In genomic region chr20:62168890-62169435, GRCh38 we compare ENCODE assay signal across 17 cellular contexts. TPM values are rescaled to one million over a fixed set of nuclear protein-coding genes. Genes with fewer than 3 reads are reported as not detected.
A peak's percentile ranks its signal among the peaks of the same experiment; 100 is the strongest.
DNase-seq lines count a peak whose midpoint lies in the region; ATAC-seq and TF ChIP-seq lines count a peak whose summit lies in the region.
"Had no signal": no experiment of that assay in that cellular context is flagged by ENCODE, and none has a peak within 500 bp of the region (broad histone marks: within the 10 kb centered on the region; RNA-seq: fewer than 3 reads in every experiment).

No MANE protein-coding gene starts in this region.

- H2AFZ ChIP-seq in osteoblast (ENCODE audit: low read length) = no peak overlapping the region
- H2AFZ ChIP-seq: GM23248 had no signal

- no peak overlapping the region for H3K27ac ChIP-seq in left ventricle myocardium inferior (replicated peaks)
- H3K27ac ChIP-seq in osteoblast (ENCODE audit: low read depth, low read length) = no peak overlapping the region
- H3K27ac ChIP-seq: 22Rv1, A549, C4-2B, GM23248 had no signal

- TF ChIP-seq CTCF in left ventricle myocardium inferior (IDR thresholded peaks at IDR 0.05; ENCODE audit: borderline replicate concordance) (no peak), chondrocyte (IDR thresholded peaks at IDR 0.05) (no peak), osteoblast (IDR thresholded peaks at IDR 0.05; ENCODE audit: extremely low read depth, low read depth, low read length) (no peak)

- H3K4me3 ChIP-seq in left ventricle myocardium inferior = no peak overlapping the region
- no peak overlapping the region for H3K4me3 ChIP-seq in osteoblast (ENCODE audit: insufficient read depth, low read length)
- H3K4me3 ChIP-seq: A549, GM23248 had no signal

- H4K20me1 ChIP-seq in osteoblast (ENCODE audit: insufficient read depth, low read length) = no peaks in the 10 kb centered on the region

- peaks cover 13% of the 10 kb centered on the region for H3K36me3 Mint-ChIP-seq in chondrocyte (ENCODE audit: low read depth)

- H3K4me1 Mint-ChIP-seq in chondrocyte (ENCODE audit: low read depth) = no peaks in the 10 kb centered on the region

- no peak for ATAC-seq in Right ventricle myocardium inferior
- ATAC-seq: A549 had no signal

- H3K27me3 ChIP-seq in left ventricle myocardium inferior (ENCODE audit: low read depth) = no peaks in the 10 kb centered on the region
- no peaks in the 10 kb centered on the region for H3K27me3 ChIP-seq in osteoblast (ENCODE audit: insufficient read depth, low read length)

- H3K4me3 Mint-ChIP-seq in chondrocyte (ENCODE audit: unreplicated experiment) = no peak overlapping the region
- H3K4me3 Mint-ChIP-seq: CD4-positive, alpha-beta T cell had no signal

- H3K27me3 Mint-ChIP-seq in chondrocyte (ENCODE audit: low read depth) = no peaks in the 10 kb centered on the region
- H3K27me3 Mint-ChIP-seq: CD4-positive, alpha-beta T cell had no signal

- H3K4me2 ChIP-seq in osteoblast (ENCODE audit: insufficient read depth, low read length) = no peak overlapping the region
- H3K4me2 ChIP-seq: A549 had no signal

- no peaks in the 10 kb centered on the region for H3K9me3 ChIP-seq in left ventricle myocardium inferior (replicated peaks)
- no peaks in the 10 kb centered on the region for H3K9me3 ChIP-seq in osteoblast (ENCODE audit: low read depth, low read length)
- H3K9me3 ChIP-seq: A549, Caco-2 had no signal

- DNase-seq in Right ventricle myocardium inferior (ENCODE audit: missing footprints) (peak; percentile 44), left ventricle myocardium inferior (no peak), chondrocyte (ENCODE audit: low spot score) (peak; percentile 89), osteoblast (ENCODE audit: insufficient read length, low spot score, missing footprints) (peak; percentile 84), RPMI8226 (no peak), nucleus accumbens (lab: John Stamatoyannopoulos, UW) (no peak), HuH-7 (ENCODE audit: low spot score) (no peak)
- DNase-seq: AML-193; Caco-2; CD4-positive, alpha-beta T cell; GM23248; HCEC 1CT had no signal

- H3K27ac Mint-ChIP-seq in chondrocyte (ENCODE audit: unreplicated experiment) = no peak overlapping the region
- H3K27ac Mint-ChIP-seq: CD4-positive, alpha-beta T cell had no signal

- intact Hi-C loops in Right ventricle myocardium inferior (cut with DNase I) (no loop called here), left ventricle myocardium inferior (cut with micrococcal nuclease) (no loop called here)

- H3K36me3 ChIP-seq in left ventricle myocardium inferior (peaks cover 64% of the 10 kb centered on the region), osteoblast (ENCODE audit: insufficient read depth, low read length) (peaks cover 35% of the 10 kb centered on the region)

- no peaks in the 10 kb centered on the region for H3K4me1 ChIP-seq in left ventricle myocardium inferior
- no peaks in the 10 kb centered on the region for H3K4me1 ChIP-seq in osteoblast (ENCODE audit: insufficient read depth, low read length)
- H3K4me1 ChIP-seq: A549, Caco-2 had no signal

- no peaks in the 10 kb centered on the region for H3K79me2 ChIP-seq in osteoblast (ENCODE audit: insufficient read depth, low read length)

- no peaks in the 10 kb centered on the region for H3K9me3 Mint-ChIP-seq in chondrocyte (ENCODE audit: low read depth)
- H3K9me3 Mint-ChIP-seq: CD4-positive, alpha-beta T cell had no signal

RNA-seq across cellular contexts. Expression of gene MTG2, which starts 13.9 kb away (rescaled TPM):
- total RNA-seq in Right ventricle myocardium inferior (21.6 TPM), left ventricle myocardium inferior (25.9 TPM), chondrocyte (22.3 to 28.3 TPM (median 22.6 TPM) in 3 replicates), osteoblast (22.1 and 25.0 TPM in 2 replicates)

RNA-seq across cellular contexts. Expression of gene SS18L1, which starts 25.4 kb away (rescaled TPM):
- 7.8 TPM for total RNA-seq in Right ventricle myocardium inferior
- 9.0 TPM for total RNA-seq in left ventricle myocardium inferior
- total RNA-seq in chondrocyte = 13.3 to 14.8 TPM (median 13.4 TPM) in 3 replicates
- total RNA-seq in osteoblast = 12.7 TPM in 2 replicates

RNA-seq across cellular contexts. Expression of gene PSMA7, which starts 25.8 kb away (rescaled TPM):
- total RNA-seq in Right ventricle myocardium inferior = 230 TPM
- total RNA-seq in left ventricle myocardium inferior = 233 TPM
- total RNA-seq in chondrocyte = 218 to 238 TPM (median 226 TPM) in 3 replicates
- 208 and 215 TPM in 2 replicates for total RNA-seq in osteoblast

RNA-seq across cellular contexts. Expression of gene LSM14B, which starts 46.7 kb away (rescaled TPM):
- total RNA-seq in Right ventricle myocardium inferior (55.2 TPM), left ventricle myocardium inferior (51.6 TPM), chondrocyte (37.3 to 51.9 TPM (median 48.6 TPM) in 3 replicates), osteoblast (41.8 and 48.5 TPM in 2 replicates)

RNA-seq across cellular contexts. Expression of gene HRH3, which starts 51.1 kb away (rescaled TPM):
- total RNA-seq in Right ventricle myocardium inferior (not detected), left ventricle myocardium inferior (not detected), chondrocyte (not detected in 3 replicates), osteoblast (not detected in 2 replicates)
- total RNA-seq: Caco-2; CD4-positive, alpha-beta T cell; GM23248; H4; HT-29 had no signal

Comparison
In these comparisons a context has a peak if more than half of its experiments do, and no peak if none do; other contexts are left out.
1. DNase-seq: peak in Right ventricle myocardium inferior (single experiment), chondrocyte (single experiment) and osteoblast (single experiment); none in left ventricle myocardium inferior (single experiment), RPMI8226 (single experiment), nucleus accumbens (0 of 56) and HuH-7 (single experiment).